ENCODE assay signal across 9 cellular contexts in the genomic region with DNA sequence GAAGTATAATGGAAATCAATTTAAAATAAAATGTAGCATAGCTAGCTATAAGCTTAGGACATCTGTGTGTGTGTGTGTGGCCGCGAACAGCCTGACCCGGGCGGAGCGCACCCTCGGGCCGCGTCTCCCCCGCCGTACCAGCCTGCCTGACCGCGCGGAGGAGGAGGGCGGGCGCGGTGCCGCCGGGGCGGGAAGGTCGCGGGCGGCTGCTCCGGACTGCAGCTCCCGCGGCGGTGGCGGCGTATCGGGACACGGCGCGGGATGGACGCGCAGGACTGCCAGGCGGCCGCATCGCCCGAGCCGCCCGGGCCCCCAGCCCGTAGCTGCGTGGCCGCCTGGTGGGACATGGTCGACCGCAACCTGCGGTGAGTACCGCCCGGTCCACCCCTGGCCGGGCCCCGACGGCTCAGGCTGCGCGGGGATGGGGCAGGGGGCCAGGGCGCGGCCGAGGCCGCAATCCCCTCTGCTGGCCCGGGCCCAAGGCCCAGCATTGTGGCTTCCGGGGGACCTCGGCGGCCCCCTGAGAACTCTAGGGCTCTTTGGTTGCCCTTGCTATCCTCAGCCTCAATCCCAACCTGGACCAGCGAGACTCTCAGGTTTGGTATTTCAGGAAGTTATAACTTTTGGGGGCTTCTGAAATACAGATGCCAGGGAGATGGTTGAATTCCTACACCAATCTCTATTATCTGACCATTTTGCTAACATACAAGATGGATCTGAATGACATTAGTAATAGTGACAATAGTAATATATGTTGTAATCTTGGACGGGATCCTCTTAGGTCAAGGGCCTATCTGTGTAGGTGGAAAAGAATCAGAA. TPM values are rescaled to one million over a fixed set of nuclear protein-coding genes. Genes with fewer than 3 reads are reported as not detected.
DNase-seq lines count a peak whose midpoint lies in the region; ATAC-seq and TF ChIP-seq lines count a peak whose summit lies in the region.
"Had no signal": no experiment of that assay in that cellular context is flagged by ENCODE, and none has a peak within 500 bp of the region (broad histone marks: within the 10 kb centered on the region; RNA-seq: fewer than 3 reads in every experiment).

A gene with protein sequence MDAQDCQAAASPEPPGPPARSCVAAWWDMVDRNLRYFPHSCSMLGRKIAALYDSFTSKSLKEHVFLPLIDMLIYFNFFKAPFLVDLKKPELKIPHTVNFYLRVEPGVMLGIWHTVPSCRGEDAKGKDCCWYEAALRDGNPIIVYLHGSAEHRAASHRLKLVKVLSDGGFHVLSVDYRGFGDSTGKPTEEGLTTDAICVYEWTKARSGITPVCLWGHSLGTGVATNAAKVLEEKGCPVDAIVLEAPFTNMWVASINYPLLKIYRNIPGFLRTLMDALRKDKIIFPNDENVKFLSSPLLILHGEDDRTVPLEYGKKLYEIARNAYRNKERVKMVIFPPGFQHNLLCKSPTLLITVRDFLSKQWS (plus strand): TSS at position 140 of the 819 bp plus-strand sequence. CDS start 122 bp downstream, at position 262.

- peak within 1 kb of the TSS; percentile 31 for H3K9ac ChIP-seq in neuronal stem cell (ENCODE audit: low read depth, low read length, poor library complexity)

- ATAC-seq in Panc1: peak; percentile 60
- ATAC-seq in heart right ventricle: peak in 1 of 8 donors; percentile 69
- no peak for ATAC-seq in GM21390 (IDR thresholded peaks at IDR 0.05; ENCODE audit: unreplicated experiment)

- H2BK5ac ChIP-seq in neuronal stem cell (ENCODE audit: low read length): no peak within 1 kb of the TSS

- H4K91ac ChIP-seq in neuronal stem cell (ENCODE audit: low read depth, low read length, poor library complexity): no peak within 1 kb of the TSS

- H3K23ac ChIP-seq in neuronal stem cell (ENCODE audit: low read depth, low read length, poor library complexity): peak within 1 kb of the TSS; percentile 63

- H3K18ac ChIP-seq in neuronal stem cell (ENCODE audit: low read length): peak within 1 kb of the TSS; percentile 69

- CTCF ChIA-PET in Panc1 (lab: Charles Lee): interaction anchor here (1.2 kb wide), 1 partner anchor 12 kb away, joined by 3 read pairs; no protein-coding TSS in a partner anchor

- H3K4me1 ChIP-seq in Panc1 (ENCODE audit: control insufficient read depth, insufficient read depth, low read length) (no peaks in the 10 kb centered on the region), heart right ventricle (peaks cover 0 to 17% (median 0%) of the 10 kb centered on the region in 9 donors), neuronal stem cell (ENCODE audit: control insufficient read depth in 2 of 2, insufficient read depth in 1 of 2, low read depth in 1 of 2, low read length in 2 of 2) (peaks cover 0 to 8% of the 10 kb centered on the region in 2 donors)

- H3K9me3 ChIP-seq in Panc1 (ENCODE audit: control insufficient read depth, insufficient read depth, low read depth, low read length) (no peaks in the 10 kb centered on the region), heart right ventricle (no peaks in the 10 kb centered on the region), neuronal stem cell (replicated peaks in 1 of 2; ENCODE audit: control insufficient read depth in 2 of 2, insufficient read depth in 1 of 2, low read depth in 1 of 2, low read length in 2 of 2) (peaks cover 0 to 3% of the 10 kb centered on the region in 2 donors)

- 9 to 13% methylated on average over 40 to 63 of the region's 63 CpGs for WGBS in heart right ventricle, 2 donors
- WGBS in neuronal stem cell (ENCODE audit: extremely low coverage in 2 of 2, insufficient read length in 2 of 2, insufficient replicate concordance in 1 of 2), 2 donors: no CpG with 5 or more reads among the region's 63 CpGs

- peak within 1 kb of the TSS; percentile 59 for H3K4me2 ChIP-seq in neuronal stem cell (ENCODE audit: insufficient read depth, low read length, poor library complexity, severe bottlenecking)

- no peak within 1 kb of the TSS for H3K4ac ChIP-seq in neuronal stem cell (ENCODE audit: low read length)

- peak; percentile 52 for DNase-seq in AG20443 (ENCODE audit: low spot score)
- no peak for DNase-seq in Panc1 (ENCODE audit: low read depth, low spot score)
- DNase-seq in heart right ventricle: no peak
- no peak for DNase-seq in neuronal stem cell (ENCODE audit: low spot score)
- DNase-seq in T1000 (lab: John Stamatoyannopoulos, UW): no peak
- no peak for DNase-seq in NCI-H1417 (lab: John Stamatoyannopoulos, UW)
- DNase-seq in G401 (ENCODE audit: low spot score): no peak

- H2AK5ac ChIP-seq in neuronal stem cell (ENCODE audit: low read depth, low read length): no peak within 1 kb of the TSS

- H3K27me3 ChIP-seq in Panc1 (ENCODE audit: control insufficient read depth, insufficient read depth, low read length): peaks cover 18% of the 10 kb centered on the region
- peaks cover 9 to 52% (median 38%) of the 10 kb centered on the region in 7 donors for H3K27me3 ChIP-seq in heart right ventricle
- peaks cover 0 to 73% (median 22%) of the 10 kb centered on the region in 3 experiments for H3K27me3 ChIP-seq in neuronal stem cell (ENCODE audit: control insufficient read depth in 3 of 3, insufficient read depth in 3 of 3, low read depth in 1 of 3, low read length in 3 of 3)

- BruUV-seq in Panc1 (replicated peaks; lab: Mats Ljungman, UMichigan): no TSS peak

- TF ChIP-seq CTCF in Panc1 (IDR thresholded peaks at IDR 0.05) (no peak), heart right ventricle (IDR thresholded peaks at IDR 0.05) (no peak)

- H3K79me1 ChIP-seq in neuronal stem cell (ENCODE audit: low read depth, low read length): no peaks in the 10 kb centered on the region

- no peak within 1 kb of the TSS for H2BK12ac ChIP-seq in neuronal stem cell (ENCODE audit: low read length)

- H3K36me3 ChIP-seq in Panc1 (ENCODE audit: control insufficient read depth, insufficient read depth, low read length) (no peaks in the 10 kb centered on the region), heart right ventricle (no peaks in the 10 kb centered on the region), neuronal stem cell (replicated peaks in 1 of 2; ENCODE audit: control insufficient read depth in 2 of 2, insufficient read depth in 2 of 2, low read length in 2 of 2) (no peaks in the 10 kb centered on the region)

- no peak within 1 kb of the TSS for H2BK15ac ChIP-seq in neuronal stem cell (ENCODE audit: low read length)

- no peak within 1 kb of the TSS for H4K8ac ChIP-seq in neuronal stem cell (ENCODE audit: low read depth, low read length)

- in situ Hi-C loops in Panc1 (cut with HindIII; ENCODE audit: low pct_unique_long_range_greater_than_20kb, low sequenced_read_pairs) (no loop called here), G401 (cut with HindIII; ENCODE audit: low sequenced_read_pairs) (no loop called here)

- intact Hi-C loops in Panc1 (cut with micrococcal nuclease; ENCODE audit: unreplicated experiment): no loop called here
- intact Hi-C loops in heart right ventricle (cut with DNase I): no loop called here

- peak within 1 kb of the TSS; percentile 13 for H2AFZ ChIP-seq in neuronal stem cell (ENCODE audit: low read length)

- no peak within 1 kb of the TSS for H3K4me3 ChIP-seq in Panc1 (ENCODE audit: low read depth in 2 of 2, low read length in 2 of 2)
- H3K4me3 ChIP-seq in heart right ventricle: peak within 1 kb of the TSS in 8 of 10 donors; percentile 8 to 39 (median 21)
- H3K4me3 ChIP-seq in neuronal stem cell (ENCODE audit: low read length in 2 of 2): peak within 1 kb of the TSS in 1 of 2 donors; percentile 74

- H3K14ac ChIP-seq in neuronal stem cell (ENCODE audit: low read length): no peak within 1 kb of the TSS

- POLR2A ChIA-PET in Panc1 (lab: Charles Lee): no interaction called here

- H2BK120ac ChIP-seq in neuronal stem cell (ENCODE audit: low read depth, low read length): no peak within 1 kb of the TSS

- H3K27ac ChIP-seq in Panc1 (ENCODE audit: low read length) (no peak within 1 kb of the TSS), heart right ventricle (no peak within 1 kb of the TSS), neuronal stem cell (replicated peaks; ENCODE audit: low read length) (no peak within 1 kb of the TSS)

RNA-seq across cellular contexts. Expression of the gene that starts here (rescaled TPM):
- not detected for total RNA-seq in Panc1 (2021; ENCODE audit: unreplicated experiment)
- not detected for polyA plus RNA-seq in Panc1 (2012; ENCODE audit: insufficient read length)
- total RNA-seq in heart right ventricle: not detected
- polyA plus RNA-seq in heart right ventricle: not detected
- polyA plus RNA-seq in neuronal stem cell (2013, experiment 1 of 2): not detected
- 0.10 TPM for polyA plus RNA-seq in neuronal stem cell (2013, experiment 2 of 2)
- not detected in 2 replicates for total RNA-seq in G401 (2014; rRNA removed; shearing (Covaris generic))
- total RNA-seq: LHCN-M2 had no signal

Comparison
In these comparisons a context has a peak if more than half of its experiments do, and no peak if none do; other contexts are left out.
1. Peak in ATAC-seq in Panc1; RNA of the gene not detected or under 1 TPM.
2. H3K4me3 ChIP-seq: peak in heart right ventricle (8 of 10); none in Panc1 (0 of 2).